ENCODE assay signal across 33 cellular contexts in genomic region chr12:128240745-128241144, GRCh38. TPM values are rescaled to one million over a fixed set of nuclear protein-coding genes. Genes with fewer than 3 reads are reported as not detected.
"Had no signal": no experiment of that assay in that cellular context is flagged by ENCODE, and none has a peak within 500 bp of the region (broad histone marks: within the 10 kb centered on the region; RNA-seq: fewer than 3 reads in every experiment).

No MANE protein-coding gene starts in this region.

- FAIRE-seq: endometrium, kidney had no signal

- DNase-seq: colonic mucosa; cortex of kidney; effector CD8-positive, alpha-beta T cell; effector memory CD8-positive, alpha-beta T cell; endodermal cell; erythroblast; esophagus squamous epithelium; foreskin fibroblast; foreskin melanocyte; gastrocnemius medialis; glutamatergic neuron; head of caudate nucleus; heart right ventricle; hippocampal formation; immature natural killer cell; islet precursor cell; kidney; kidney glomerular epithelial cell; left colon; left lung; left ventricle myocardium superior; lower lobe of right lung; mesenchymal stem cell; mucosa of descending colon; naive B cell; naive thymus-derived CD8-positive, alpha-beta T cell had no signal

- ATAC-seq: effector memory CD8-positive, alpha-beta T cell; esophagus mucosa; gastrocnemius medialis; heart right ventricle; left colon; left lung; left ventricle myocardium superior; lower lobe of right lung; mucosa of descending colon; naive thymus-derived CD8-positive, alpha-beta T cell had no signal

- H3K9me3 ChIP-seq: colonic mucosa, gastrocnemius medialis, lower lobe of right lung had no signal

- H3K4me3 ChIP-seq: colonic mucosa, esophagus squamous epithelium, gastrocnemius medialis, heart right ventricle, left lung, lower lobe of right lung, mucosa of descending colon had no signal

- H3K27ac ChIP-seq: colonic mucosa, epithelial cell of prostate, esophagus squamous epithelium, gastrocnemius medialis, heart right ventricle, left lung, lower lobe of right lung had no signal

- H3K36me3 ChIP-seq: colonic mucosa, esophagus squamous epithelium, gastrocnemius medialis, heart right ventricle, left lung, lower lobe of right lung had no signal

- H3K4me1 ChIP-seq: colonic mucosa, esophagus squamous epithelium, gastrocnemius medialis, heart right ventricle, left lung, lower lobe of right lung had no signal

- H3K27me3 ChIP-seq: colonic mucosa, esophagus squamous epithelium, gastrocnemius medialis, left lung had no signal

RNA-seq across cellular contexts. Expression of gene TMEM132C, which starts 26.2 kb away (rescaled TPM):
- total RNA-seq: dermis microvascular lymphatic vessel endothelial cell; glomerular endothelial cell; lung microvascular endothelial cell; myocyte; naive thymus-derived CD8-positive, alpha-beta T cell had no signal
